14 cellular contexts compared by ENCODE assay signal in the genomic region with DNA sequence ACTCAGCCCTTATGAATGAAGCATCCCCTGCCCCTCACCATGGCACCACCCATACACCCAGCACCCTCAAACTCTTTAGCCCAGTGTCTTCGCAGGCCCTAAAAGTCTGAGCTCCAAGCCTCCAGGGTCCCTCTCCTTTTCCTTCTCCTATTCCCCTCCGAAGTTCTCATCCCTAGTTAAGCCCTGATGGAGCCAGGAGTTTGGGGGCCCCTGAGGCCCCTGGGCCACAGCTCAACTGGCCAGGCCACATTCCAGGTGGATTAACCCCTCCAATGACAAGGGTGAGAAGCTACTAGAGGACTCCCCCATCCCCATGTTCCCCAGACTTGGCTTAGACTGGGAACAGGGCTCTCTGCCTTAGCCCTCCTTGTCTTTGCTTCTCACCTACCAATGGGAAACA. TPM values are rescaled to one million over a fixed set of nuclear protein-coding genes. Genes with fewer than 3 reads are reported as not detected.
A peak's percentile ranks its signal among the peaks of the same experiment; 100 is the strongest.
DNase-seq lines count a peak whose midpoint lies in the region; ATAC-seq lines count a peak whose summit lies in the region.
"Had no signal": no experiment of that assay in that cellular context is flagged by ENCODE, and none has a peak within 500 bp of the region (broad histone marks: within the 10 kb centered on the region; RNA-seq: fewer than 3 reads in every experiment).

No MANE protein-coding gene starts in this region.

- peaks cover 6% of the 10 kb centered on the region for H3K36me3 Mint-ChIP-seq in activated CD4-positive, alpha-beta T cell treated with anti-CD3 and anti-CD28 coated beads for 36 hours (ENCODE audit: low read depth)
- H3K36me3 Mint-ChIP-seq in activated T-helper 1 cell treated with anti-CD3 and anti-CD28 coated beads, Interleukin-12 subunit alpha, Interleukin-12 subunit beta, Interleukin-2, Interleukin-4 antibody, amounts not matched to agents 30 ng/mL and 10 ng/mL and 1 ng/mL, durations not matched to agents 14 hours and 24 hours and 36 hours (ENCODE audit: low read depth): peaks cover 25% of the 10 kb centered on the region
- H3K36me3 Mint-ChIP-seq in stimulated activated memory B cell treated with anti-CD40 and anti-IgM and Interleukin-4, amounts not matched to agents 10 μg/mL and 1 μg/mL and 100 μg/mL, for 72 hours: peaks cover 27% of the 10 kb centered on the region

- no peak for ATAC-seq in activated CD4-positive, alpha-beta T cell treated with anti-CD3 and anti-CD28 coated beads for 36 hours
- ATAC-seq in stimulated activated memory B cell treated with anti-CD40 and anti-IgM and Interleukin-4, amounts not matched to agents 10 μg/mL and 1 μg/mL and 100 μg/mL, for 72 hours: no peak

- H3K27ac Mint-ChIP-seq in activated CD4-positive, alpha-beta T cell treated with anti-CD3 and anti-CD28 coated beads for 36 hours: peak overlapping the region; percentile 8
- peak overlapping the region; percentile 7 for H3K27ac Mint-ChIP-seq in activated T-helper 1 cell treated with anti-CD3 and anti-CD28 coated beads, Interleukin-12 subunit alpha, Interleukin-12 subunit beta, Interleukin-2, Interleukin-4 antibody, amounts not matched to agents 30 ng/mL and 10 ng/mL and 1 ng/mL, durations not matched to agents 14 hours and 24 hours and 36 hours
- peak overlapping the region; percentile 8 for H3K27ac Mint-ChIP-seq in stimulated activated memory B cell treated with anti-CD40 and anti-IgM and Interleukin-4, amounts not matched to agents 10 μg/mL and 1 μg/mL and 100 μg/mL, for 72 hours
- H3K27ac Mint-ChIP-seq: T-helper 2 cell treated with Interferon-gamma antibody and Interleukin-4, amounts not matched to agents 5 μg/mL and 100 μg/mL, for 36 hours had no signal

- intact Hi-C loops in activated CD4-positive, alpha-beta T cell treated with anti-CD3 and anti-CD28 coated beads for 36 hours (cut with DNase I, micrococcal nuclease): no loop called here
- intact Hi-C loops in activated T-helper 1 cell treated with anti-CD3 and anti-CD28 coated beads, Interleukin-12 subunit alpha, Interleukin-12 subunit beta, Interleukin-2, Interleukin-4 antibody, amounts not matched to agents 30 ng/mL and 10 ng/mL and 1 ng/mL, durations not matched to agents 14 hours and 24 hours and 36 hours (cut with micrococcal nuclease): no loop called here

- no peak overlapping the region for H3K4me3 Mint-ChIP-seq in activated CD4-positive, alpha-beta T cell treated with anti-CD3 and anti-CD28 coated beads for 36 hours
- H3K4me3 Mint-ChIP-seq in activated T-helper 1 cell treated with anti-CD3 and anti-CD28 coated beads, Interleukin-12 subunit alpha, Interleukin-12 subunit beta, Interleukin-2, Interleukin-4 antibody, amounts not matched to agents 30 ng/mL and 10 ng/mL and 1 ng/mL, durations not matched to agents 14 hours and 24 hours and 36 hours: peak overlapping the region; percentile 53
- no peak overlapping the region for H3K4me3 Mint-ChIP-seq in stimulated activated memory B cell treated with anti-CD40 and anti-IgM and Interleukin-4, amounts not matched to agents 10 μg/mL and 1 μg/mL and 100 μg/mL, for 72 hours
- H3K4me3 Mint-ChIP-seq: T-helper 2 cell treated with Interferon-gamma antibody and Interleukin-4, amounts not matched to agents 5 μg/mL and 100 μg/mL, for 36 hours had no signal

- no peaks in the 10 kb centered on the region for H3K27me3 Mint-ChIP-seq in activated CD4-positive, alpha-beta T cell treated with anti-CD3 and anti-CD28 coated beads for 36 hours
- no peaks in the 10 kb centered on the region for H3K27me3 Mint-ChIP-seq in activated T-helper 1 cell treated with anti-CD3 and anti-CD28 coated beads, Interleukin-12 subunit alpha, Interleukin-12 subunit beta, Interleukin-2, Interleukin-4 antibody, amounts not matched to agents 30 ng/mL and 10 ng/mL and 1 ng/mL, durations not matched to agents 14 hours and 24 hours and 36 hours (ENCODE audit: insufficient read depth)
- H3K27me3 Mint-ChIP-seq in stimulated activated memory B cell treated with anti-CD40 and anti-IgM and Interleukin-4, amounts not matched to agents 10 μg/mL and 1 μg/mL and 100 μg/mL, for 72 hours: no peaks in the 10 kb centered on the region

- H3K9me3 Mint-ChIP-seq in activated CD4-positive, alpha-beta T cell treated with anti-CD3 and anti-CD28 coated beads for 36 hours (ENCODE audit: low read depth): no peaks in the 10 kb centered on the region
- H3K9me3 Mint-ChIP-seq in activated T-helper 1 cell treated with anti-CD3 and anti-CD28 coated beads, Interleukin-12 subunit alpha, Interleukin-12 subunit beta, Interleukin-2, Interleukin-4 antibody, amounts not matched to agents 30 ng/mL and 10 ng/mL and 1 ng/mL, durations not matched to agents 14 hours and 24 hours and 36 hours: no peaks in the 10 kb centered on the region
- no peaks in the 10 kb centered on the region for H3K9me3 Mint-ChIP-seq in stimulated activated memory B cell treated with anti-CD40 and anti-IgM and Interleukin-4, amounts not matched to agents 10 μg/mL and 1 μg/mL and 100 μg/mL, for 72 hours
- H3K9me3 Mint-ChIP-seq: T-helper 2 cell treated with Interferon-gamma antibody and Interleukin-4, amounts not matched to agents 5 μg/mL and 100 μg/mL, for 36 hours had no signal

- H3K4me1 Mint-ChIP-seq in activated CD4-positive, alpha-beta T cell treated with anti-CD3 and anti-CD28 coated beads for 36 hours: peaks cover 72% of the 10 kb centered on the region
- H3K4me1 Mint-ChIP-seq in activated T-helper 1 cell treated with anti-CD3 and anti-CD28 coated beads, Interleukin-12 subunit alpha, Interleukin-12 subunit beta, Interleukin-2, Interleukin-4 antibody, amounts not matched to agents 30 ng/mL and 10 ng/mL and 1 ng/mL, durations not matched to agents 14 hours and 24 hours and 36 hours (ENCODE audit: low read depth): peaks cover 77% of the 10 kb centered on the region
- peaks cover 39% of the 10 kb centered on the region for H3K4me1 Mint-ChIP-seq in stimulated activated memory B cell treated with anti-CD40 and anti-IgM and Interleukin-4, amounts not matched to agents 10 μg/mL and 1 μg/mL and 100 μg/mL, for 72 hours

- POLR2A ChIA-PET in activated CD4-positive, alpha-beta T cell treated with anti-CD3 and anti-CD28 coated beads for 36 hours (lab: Charles Lee): interaction anchor here (0.6 kb wide), 1 partner anchor 9 kb away, joined by 3 read pairs; no protein-coding TSS in a partner anchor

- CTCF ChIA-PET in activated CD4-positive, alpha-beta T cell treated with anti-CD3 and anti-CD28 coated beads for 36 hours (lab: Charles Lee): interaction anchor here (0.7 to 1.1 kb wide), 2 partner anchors 16 to 18 kb away, joined by 3 to 4 read pairs; no protein-coding TSS in a partner anchor

- no peak for DNase-seq in activated CD4-positive, alpha-beta T cell treated with anti-CD3 and anti-CD28 coated beads for 36 hours
- DNase-seq in activated CD4-positive, alpha-beta T cell treated with anti-CD3 and anti-CD28 coated beads for 4 hours: no peak
- no peak for DNase-seq in activated T-helper 1 cell treated with anti-CD3 and anti-CD28 coated beads, Interleukin-12 subunit alpha, Interleukin-12 subunit beta, Interleukin-2, Interleukin-4 antibody, amounts not matched to agents 30 ng/mL and 10 ng/mL and 1 ng/mL, durations not matched to agents 14 hours and 24 hours and 36 hours (ENCODE audit: low spot score)
- DNase-seq in islet precursor cell (peak; percentile 52), LoVo (ENCODE audit: low spot score) (no peak), cortex of kidney (lab: John Stamatoyannopoulos, UW) (no peak)
- DNase-seq in NK-92 treated with Interleukin-12 subunit alpha and Interleukin-12 subunit beta, amount 100 ng/mL, for 24 hours (lab: John Stamatoyannopoulos, UW): no peak
- DNase-seq: activated CD4-positive, alpha-beta T cell treated with anti-CD3 and anti-CD28 coated beads, Interleukin-2, amount 50 U/mL, for 48 hours; activated naive CD4-positive, alpha-beta T cell treated with anti-CD3 and anti-CD28 coated beads, Interleukin-2, amount 50 U/mL, for 16 hours; colonic mucosa; IMR-90; testis had no signal

RNA-seq across cellular contexts. Expression of a gene that starts 2.6 kb away (rescaled TPM):
- 10 to 100 TPM; 20.0 to 21.6 TPM for total RNA-seq in activated CD4-positive, alpha-beta T cell treated with anti-CD3 and anti-CD28 coated beads for 36 hours
- 58.6 and 61.6 TPM in 2 replicates for total RNA-seq in activated T-helper 1 cell treated with anti-CD3 and anti-CD28 coated beads, Interleukin-12 subunit alpha, Interleukin-12 subunit beta, Interleukin-2, Interleukin-4 antibody, amounts not matched to agents 30 ng/mL and 10 ng/mL and 1 ng/mL, durations not matched to agents 14 hours and 24 hours and 36 hours

RNA-seq across cellular contexts. Expression of a gene that starts 22.4 kb away (rescaled TPM):
- total RNA-seq in activated CD4-positive, alpha-beta T cell treated with anti-CD3 and anti-CD28 coated beads for 36 hours: 10 to 100 TPM; 73.0 to 77.6 TPM
- total RNA-seq in activated T-helper 1 cell treated with anti-CD3 and anti-CD28 coated beads, Interleukin-12 subunit alpha, Interleukin-12 subunit beta, Interleukin-2, Interleukin-4 antibody, amounts not matched to agents 30 ng/mL and 10 ng/mL and 1 ng/mL, durations not matched to agents 14 hours and 24 hours and 36 hours: 258 and 266 TPM in 2 replicates

RNA-seq across cellular contexts. Expression of a gene that starts 38.6 kb away (rescaled TPM):
- 10 to 100 TPM; 60.8 to 66.9 TPM for total RNA-seq in activated CD4-positive, alpha-beta T cell treated with anti-CD3 and anti-CD28 coated beads for 36 hours
- total RNA-seq in activated T-helper 1 cell treated with anti-CD3 and anti-CD28 coated beads, Interleukin-12 subunit alpha, Interleukin-12 subunit beta, Interleukin-2, Interleukin-4 antibody, amounts not matched to agents 30 ng/mL and 10 ng/mL and 1 ng/mL, durations not matched to agents 14 hours and 24 hours and 36 hours: 61.2 and 68.4 TPM in 2 replicates

RNA-seq across cellular contexts. Expression of a gene that starts 48.7 kb away (rescaled TPM):
- 10 to 100 TPM; 20.0 to 23.1 TPM for total RNA-seq in activated CD4-positive, alpha-beta T cell treated with anti-CD3 and anti-CD28 coated beads for 36 hours
- total RNA-seq in activated T-helper 1 cell treated with anti-CD3 and anti-CD28 coated beads, Interleukin-12 subunit alpha, Interleukin-12 subunit beta, Interleukin-2, Interleukin-4 antibody, amounts not matched to agents 30 ng/mL and 10 ng/mL and 1 ng/mL, durations not matched to agents 14 hours and 24 hours and 36 hours: 21.7 and 22.6 TPM in 2 replicates

RNA-seq across cellular contexts. Expression of a gene that starts 48.9 kb away (rescaled TPM):
- total RNA-seq in activated CD4-positive, alpha-beta T cell treated with anti-CD3 and anti-CD28 coated beads for 36 hours: 10 to 100 TPM; 34.9 to 40.2 TPM
- total RNA-seq in activated T-helper 1 cell treated with anti-CD3 and anti-CD28 coated beads, Interleukin-12 subunit alpha, Interleukin-12 subunit beta, Interleukin-2, Interleukin-4 antibody, amounts not matched to agents 30 ng/mL and 10 ng/mL and 1 ng/mL, durations not matched to agents 14 hours and 24 hours and 36 hours: 48.1 and 52.8 TPM in 2 replicates
